ENCODE assay signal across 19 cellular contexts in genomic region chr10:14476641-14477407, GRCh38.
A peak's percentile ranks its signal among the peaks of the same experiment; 100 is the strongest.
DNase-seq lines count a peak whose midpoint lies in the region; ATAC-seq, FAIRE-seq and TF ChIP-seq lines count a peak whose summit lies in the region.
"Had no signal": no experiment of that assay in that cellular context is flagged by ENCODE, and none has a peak within 500 bp of the region (broad histone marks: within the 10 kb centered on the region; RNA-seq: fewer than 3 reads in every experiment).

No MANE protein-coding gene starts in this region.

- intact Hi-C loops in left colon (cut with DNase I, micrococcal nuclease) = no loop called here

- ATAC-seq in left colon = no peak
- ATAC-seq: gastrocnemius medialis; stimulated activated effector memory CD8-positive, alpha-beta T cell treated with anti-CD3 and anti-CD28 coated beads, Interleukin-12 subunit alpha, Interleukin-12 subunit beta, amount 100 ng/mL, for 72 hours; T-cell had no signal

- peak overlapping the region; percentile 57 for H2AFZ ChIP-seq in osteoblast (ENCODE audit: low read length)

- FAIRE-seq in GM12892 (lab: Jason Lieb, UNC) = no peak

- peak overlapping the region; percentile 86 for H3K27ac ChIP-seq in osteoblast (ENCODE audit: low read depth, low read length)
- H3K27ac ChIP-seq: gastrocnemius medialis, vagina had no signal

- no peak for TF ChIP-seq CTCF in osteoblast (IDR thresholded peaks at IDR 0.05; ENCODE audit: extremely low read depth, low read depth, low read length)

- H3K4me3 ChIP-seq in MG63 (no peak overlapping the region), osteoblast (ENCODE audit: insufficient read depth, low read length) (peak overlapping the region; percentile 26)
- H3K4me3 ChIP-seq: gastrocnemius medialis, vagina had no signal

- TF ChIP-seq POLR2A in GM12892 (IDR thresholded peaks at IDR 0.05; ENCODE audit: low read depth, low read length) = no peak

- H3K4me1 ChIP-seq in osteoblast (ENCODE audit: insufficient read depth, low read length) = peaks cover 28% of the 10 kb centered on the region
- H3K4me1 ChIP-seq: gastrocnemius medialis, vagina had no signal

- H4K20me1 ChIP-seq in osteoblast (ENCODE audit: insufficient read depth, low read length) = no peaks in the 10 kb centered on the region

- no peaks in the 10 kb centered on the region for H3K79me2 ChIP-seq in osteoblast (ENCODE audit: insufficient read depth, low read length)

- no peaks in the 10 kb centered on the region for H3K36me3 ChIP-seq in MG63
- no peaks in the 10 kb centered on the region for H3K36me3 ChIP-seq in osteoblast (ENCODE audit: insufficient read depth, low read length)
- H3K36me3 ChIP-seq: gastrocnemius medialis, vagina had no signal

- DNase-seq in EL = peak; percentile 87
- DNase-seq in MG63 = peak; percentile 76
- DNase-seq in dedifferentiated amniotic fluid mesenchymal stem cell (ENCODE audit: extremely low spot score) = peak; percentile 28
- DNase-seq in osteoblast (ENCODE audit: insufficient read length, low spot score, missing footprints) = no peak
- no peak for DNase-seq in NCI-H1092 treated with DMSO at 0.1 percent for 48 hours (lab: John Stamatoyannopoulos, UW)
- DNase-seq in NK-92 (lab: John Stamatoyannopoulos, UW; ENCODE audit: unreplicated experiment) = no peak
- no peak for DNase-seq in left colon
- no peak for DNase-seq in GM12892 (ENCODE audit: insufficient read length)
- DNase-seq: activated T-cell treated with anti-CD3 and anti-CD28 coated beads, Interleukin-2, amount 50 U/mL, for 24 hours; amniotic stem cell; CD4-positive, alpha-beta T cell; gastrocnemius medialis; immature natural killer cell; NCI-H1048; NCI-H2227 treated with DMSO at 0.1 percent for 48 hours; stimulated activated CD4-positive, alpha-beta T cell treated with anti-CD3 and anti-CD28 coated beads, Interleukin-4, amount 100 ng/mL, for 1 hour; T-cell had no signal

- no peaks in the 10 kb centered on the region for H3K27me3 ChIP-seq in MG63
- H3K27me3 ChIP-seq in osteoblast (ENCODE audit: insufficient read depth, low read length) = peaks cover under 1% of the 10 kb centered on the region
- H3K27me3 ChIP-seq: gastrocnemius medialis, vagina had no signal

- no peaks in the 10 kb centered on the region for H3K9me3 ChIP-seq in MG63
- H3K9me3 ChIP-seq in osteoblast (ENCODE audit: low read depth, low read length) = no peaks in the 10 kb centered on the region
- H3K9me3 ChIP-seq: gastrocnemius medialis, vagina had no signal

- H3K4me2 ChIP-seq in osteoblast (ENCODE audit: insufficient read depth, low read length) = peak overlapping the region; percentile 60

Comparison
In these comparisons a context has a peak if more than half of its experiments do, and no peak if none do; other contexts are left out.
1. DNase-seq: peak in EL (single experiment), MG63 (single experiment) and dedifferentiated amniotic fluid mesenchymal stem cell (single experiment); none in osteoblast (single experiment), NCI-H1092 treated with DMSO at 0.1 percent for 48 hours (single experiment), NK-92 (single experiment), left colon (0 of 2) and GM12892 (single experiment).